In the genomic region with DNA sequence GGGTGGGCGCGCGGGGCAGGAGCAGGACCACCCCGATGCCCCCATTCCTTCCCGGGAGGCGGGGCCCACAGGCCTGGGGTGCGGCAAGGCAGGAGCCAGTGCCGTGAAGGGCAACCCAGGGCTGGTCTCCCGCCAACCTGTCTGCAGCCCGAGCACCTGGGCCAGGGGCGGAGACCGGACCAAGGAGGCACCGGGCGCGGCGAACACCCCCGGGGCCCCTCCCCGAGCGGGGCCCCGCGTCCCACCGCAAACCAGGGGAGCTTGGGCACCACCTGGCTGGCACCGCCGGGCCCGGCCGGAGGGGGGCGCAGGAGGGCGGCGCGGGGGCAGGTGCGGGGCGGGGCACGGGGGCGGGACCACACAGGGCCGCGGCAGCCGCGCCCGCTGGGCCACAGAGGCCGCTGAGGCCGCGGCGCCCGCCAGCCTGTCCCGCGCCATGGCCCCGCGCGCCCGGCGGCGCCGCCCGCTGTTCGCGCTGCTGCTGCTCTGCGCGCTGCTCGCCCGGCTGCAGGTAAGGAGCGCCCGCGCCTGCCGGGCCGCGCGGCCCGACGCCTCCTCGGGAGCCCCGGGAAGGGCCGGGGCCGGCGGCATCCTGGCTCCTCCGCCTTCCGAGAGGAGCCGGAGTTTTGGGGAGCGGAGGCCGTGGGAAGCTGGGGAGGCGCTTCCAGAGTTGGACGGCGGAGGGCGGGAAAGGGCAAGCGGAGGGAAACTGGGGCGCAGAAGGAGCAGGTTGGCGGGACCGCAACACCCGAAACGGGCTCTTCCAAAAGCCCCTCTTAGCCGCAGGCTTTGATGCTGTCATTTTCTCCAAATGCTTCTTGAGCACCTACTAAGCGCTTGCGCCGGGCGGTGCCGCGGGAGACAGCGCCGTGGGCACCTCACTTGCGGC, we compare ENCODE assay signal across 8 cellular contexts. TPM values are rescaled to one million over a fixed set of nuclear protein-coding genes. Genes with fewer than 3 reads are reported as not detected.
DNase-seq lines count a peak whose midpoint lies in the region; ATAC-seq and TF ChIP-seq lines count a peak whose summit lies in the region.

A gene (plus strand): TSS at position 394 of the 889 bp plus-strand sequence. CDS start 43 bp downstream, at position 437.

- H3K36me3 ChIP-seq in BLaER1 treated with 17β-estradiol and CSF1 and Interleukin-3, amounts not matched to agents 10 nM and 100 nM = no peaks in the 10 kb centered on the region
- H3K36me3 ChIP-seq in Peyer's patch (no peaks in the 10 kb centered on the region), skeletal muscle tissue (ENCODE audit: control insufficient read depth in 3 of 3, insufficient read depth in 3 of 3, low read length in 3 of 3) (no peaks in the 10 kb centered on the region)

- no peaks in the 10 kb centered on the region for H3K9me3 Mint-ChIP-seq in activated naive CD4-positive, alpha-beta T cell treated with anti-CD3 and anti-CD28 coated beads for 36 hours

- ATAC-seq in HG03280 (IDR thresholded peaks at IDR 0.05; ENCODE audit: unreplicated experiment) = peak; percentile 67
- peak; percentile 75 for ATAC-seq in left ventricle myocardium superior

- peaks cover 11 to 66% (median 20%) of the 10 kb centered on the region in 10 experiments; a peak in 19 of 20 replicates for H3K4me1 ChIP-seq in BLaER1 treated with 17β-estradiol and CSF1 and Interleukin-3, amounts not matched to agents 10 nM and 100 nM
- H3K4me1 ChIP-seq in Peyer's patch (peaks cover 7 to 45% (median 11%) of the 10 kb centered on the region in 4 donors), skeletal muscle tissue (ENCODE audit: control insufficient read depth in 3 of 3, insufficient read depth in 3 of 3, low read length in 3 of 3) (peaks cover 12 to 22% (median 15%) of the 10 kb centered on the region in 3 donors)

- CTCF ChIA-PET in activated naive CD4-positive, alpha-beta T cell treated with anti-CD3 and anti-CD28 coated beads for 36 hours (lab: Charles Lee) = interaction anchor here (0.7 to 1.7 kb wide), 7 partner anchors 9 to 258 kb away, joined by 3 to 6 read pairs (median 3); no protein-coding TSS in a partner anchor

- H3K9me3 ChIP-seq in BLaER1 treated with 17β-estradiol and CSF1 and Interleukin-3, amounts not matched to agents 10 nM and 100 nM (replicated peaks in 1 of 11) = peaks cover 0 to 14% (median 0%) of the 10 kb centered on the region in 11 experiments; a peak in 8 of 22 replicates
- no peaks in the 10 kb centered on the region for H3K9me3 ChIP-seq in Peyer's patch
- H3K9me3 ChIP-seq in skeletal muscle tissue (ENCODE audit: control insufficient read depth in 3 of 3, low read length in 3 of 3) = no peaks in the 10 kb centered on the region

- peak in 4 of 6 experiments; percentile 30 to 55 (median 54) for TF ChIP-seq CTCF in Peyer's patch (IDR thresholded peaks at IDR 0.05)

- intact Hi-C loops in activated naive CD4-positive, alpha-beta T cell treated with anti-CD3 and anti-CD28 coated beads for 36 hours (cut with micrococcal nuclease) = loop anchor here (1.0 to 10.0 kb wide), 9 partner anchors 36 to 658 kb away; a partner anchor contains a TSS
- intact Hi-C loops in left ventricle myocardium superior (cut with micrococcal nuclease) = no loop called here

- peak within 1 kb of the TSS; percentile 77 for H3K4me3 Mint-ChIP-seq in activated naive CD4-positive, alpha-beta T cell treated with anti-CD3 and anti-CD28 coated beads for 36 hours

- DNase-seq in GM19238 (ENCODE audit: insufficient read length, low spot score) = peak; percentile 77
- DNase-seq in Peyer's patch = peak; percentile 34 to 88 (median 80)
- DNase-seq in activated naive CD4-positive, alpha-beta T cell treated with anti-CD3 and anti-CD28 coated beads for 36 hours = peak; percentile 73
- DNase-seq in left ventricle myocardium superior = peak; percentile 69
- no peak for DNase-seq in G401 (ENCODE audit: low spot score)

- peak within 1 kb of the TSS; percentile 28 for H3K27ac Mint-ChIP-seq in activated naive CD4-positive, alpha-beta T cell treated with anti-CD3 and anti-CD28 coated beads for 36 hours

- H3K36me3 Mint-ChIP-seq in activated naive CD4-positive, alpha-beta T cell treated with anti-CD3 and anti-CD28 coated beads for 36 hours (ENCODE audit: low read depth) = no peaks in the 10 kb centered on the region

- peaks cover 19% of the 10 kb centered on the region for H3K4me1 Mint-ChIP-seq in activated naive CD4-positive, alpha-beta T cell treated with anti-CD3 and anti-CD28 coated beads for 36 hours (ENCODE audit: low read depth)

- in situ Hi-C loops in G401 (cut with HindIII; ENCODE audit: low sequenced_read_pairs) = no loop called here

- peak within 1 kb of the TSS; percentile 76 to 98 (median 94) for H3K4me2 ChIP-seq in BLaER1 treated with 17β-estradiol and CSF1 and Interleukin-3, amounts not matched to agents 10 nM and 100 nM

- peak within 1 kb of the TSS; percentile 52 to 72 (median 60) for H3K4me3 ChIP-seq in BLaER1 treated with 17β-estradiol and CSF1 and Interleukin-3, amounts not matched to agents 10 nM and 100 nM
- H3K4me3 ChIP-seq in Peyer's patch = peak within 1 kb of the TSS; percentile 44 to 83 (median 58)
- peak within 1 kb of the TSS; percentile 54 to 70 (median 65) for H3K4me3 ChIP-seq in skeletal muscle tissue (ENCODE audit: low read length in 3 of 3)

- H3K27me3 ChIP-seq in BLaER1 treated with 17β-estradiol and CSF1 and Interleukin-3, amounts not matched to agents 10 nM and 100 nM = peaks cover 46 to 72% (median 61%) of the 10 kb centered on the region in 11 experiments
- H3K27me3 ChIP-seq in Peyer's patch = no peaks in the 10 kb centered on the region
- peaks cover 60 to 62% (median 61%) of the 10 kb centered on the region in 3 donors for H3K27me3 ChIP-seq in skeletal muscle tissue (ENCODE audit: control insufficient read depth in 3 of 3, insufficient read depth in 3 of 3, low read length in 3 of 3)

- peak within 1 kb of the TSS in 1 of 11 experiments; percentile 1; a peak in 1 of 22 replicates for H3K27ac ChIP-seq in BLaER1 treated with 17β-estradiol and CSF1 and Interleukin-3, amounts not matched to agents 10 nM and 100 nM
- peak within 1 kb of the TSS in 3 of 4 donors; percentile 23 to 78 (median 26) for H3K27ac ChIP-seq in Peyer's patch
- no peak within 1 kb of the TSS for H3K27ac ChIP-seq in skeletal muscle tissue (ENCODE audit: low read depth, low read length)

- H4K20me1 ChIP-seq in BLaER1 treated with 17β-estradiol and CSF1 and Interleukin-3, amounts not matched to agents 10 nM and 100 nM = peaks cover 0 to 8% (median 0%) of the 10 kb centered on the region in 11 experiments; a peak in 3 of 22 replicates

- peak within 1 kb of the TSS in 10 of 11 experiments; percentile 0 to 62 (median 38); a peak in 13 of 22 replicates for H3K9ac ChIP-seq in BLaER1 treated with 17β-estradiol and CSF1 and Interleukin-3, amounts not matched to agents 10 nM and 100 nM
- H3K9ac ChIP-seq in skeletal muscle tissue (ENCODE audit: low read depth in 1 of 3, low read length in 3 of 3) = peak within 1 kb of the TSS; percentile 8 to 46 (median 20)

- peak; percentile 8 to 80 for TF ChIP-seq POLR2A in Peyer's patch (IDR thresholded peaks at IDR 0.05)

- H3K27me3 Mint-ChIP-seq in activated naive CD4-positive, alpha-beta T cell treated with anti-CD3 and anti-CD28 coated beads for 36 hours (ENCODE audit: low read depth) = peaks cover 70% of the 10 kb centered on the region

RNA-seq across cellular contexts. Expression of the gene that starts here (rescaled TPM):
- total RNA-seq in Peyer's patch = 10 to 100 TPM; 29.6 to 64.6 (median 43.1) TPM
- 1 to 10 TPM; 3.1 to 3.5 TPM for total RNA-seq in activated naive CD4-positive, alpha-beta T cell treated with anti-CD3 and anti-CD28 coated beads for 36 hours
- 1.2 TPM for total RNA-seq in left ventricle myocardium superior
- total RNA-seq in skeletal muscle tissue = 8.9 TPM
- total RNA-seq in G401 (2014; rRNA removed; shearing (Covaris generic)) = 0.24 and 0.25 TPM in 2 replicates
